1 cellular context compared by ENCODE assay signal in the genomic region with DNA sequence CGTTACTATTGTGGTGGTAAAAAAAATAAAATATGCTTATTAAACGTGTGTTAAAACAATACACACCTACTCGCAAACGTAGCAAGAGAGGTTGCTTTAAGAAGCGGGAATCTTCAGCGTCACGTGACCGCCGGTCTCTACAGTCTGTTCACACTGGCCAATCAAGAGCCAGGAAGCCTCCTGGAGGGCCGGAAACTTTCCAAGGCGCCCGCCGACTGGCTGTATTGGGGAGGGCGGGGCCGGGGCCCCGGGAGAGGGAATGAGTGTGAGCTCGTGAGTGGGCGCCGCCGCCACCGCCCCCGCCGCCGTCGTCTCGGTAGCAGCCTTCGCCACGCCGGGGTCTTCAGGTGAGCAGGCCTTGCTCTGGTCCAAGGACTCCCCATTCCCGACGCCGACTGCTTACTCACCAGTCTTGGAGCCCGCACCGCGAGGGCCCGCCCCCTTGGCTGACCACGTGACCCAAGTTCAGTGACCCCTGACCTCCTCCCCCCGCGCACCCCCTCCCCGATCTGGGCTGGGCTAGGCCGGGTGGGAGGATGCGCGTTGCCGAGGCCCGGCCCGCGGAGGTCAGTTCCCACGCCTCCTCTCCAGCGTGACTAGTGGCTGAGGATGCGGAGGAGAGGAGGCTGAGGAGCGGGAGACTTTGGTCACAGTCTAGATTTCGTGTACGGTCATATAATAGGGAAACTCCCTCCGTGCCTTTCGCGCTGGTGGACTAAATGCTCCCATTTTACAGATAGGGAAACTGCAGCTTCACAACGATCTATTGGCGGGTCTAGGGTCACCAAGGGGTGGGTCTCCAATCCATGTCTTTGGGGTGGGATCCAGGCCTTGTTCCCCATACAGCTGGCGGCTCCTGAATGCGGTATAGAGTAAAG.
TF ChIP-seq lines count a peak whose summit lies in the region.

A gene with protein sequence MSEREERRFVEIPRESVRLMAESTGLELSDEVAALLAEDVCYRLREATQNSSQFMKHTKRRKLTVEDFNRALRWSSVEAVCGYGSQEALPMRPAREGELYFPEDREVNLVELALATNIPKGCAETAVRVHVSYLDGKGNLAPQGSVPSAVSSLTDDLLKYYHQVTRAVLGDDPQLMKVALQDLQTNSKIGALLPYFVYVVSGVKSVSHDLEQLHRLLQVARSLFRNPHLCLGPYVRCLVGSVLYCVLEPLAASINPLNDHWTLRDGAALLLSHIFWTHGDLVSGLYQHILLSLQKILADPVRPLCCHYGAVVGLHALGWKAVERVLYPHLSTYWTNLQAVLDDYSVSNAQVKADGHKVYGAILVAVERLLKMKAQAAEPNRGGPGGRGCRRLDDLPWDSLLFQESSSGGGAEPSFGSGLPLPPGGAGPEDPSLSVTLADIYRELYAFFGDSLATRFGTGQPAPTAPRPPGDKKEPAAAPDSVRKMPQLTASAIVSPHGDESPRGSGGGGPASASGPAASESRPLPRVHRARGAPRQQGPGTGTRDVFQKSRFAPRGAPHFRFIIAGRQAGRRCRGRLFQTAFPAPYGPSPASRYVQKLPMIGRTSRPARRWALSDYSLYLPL (plus strand): TSS at position 253 of the 878 bp plus-strand sequence. CDS start 4,388 bp downstream, outside the sequence.

TF ChIP-seq in HepG2, 621 proteins besides CTCF, POLR2A, EP300 and RAD21 (continued from another document and continues in another):
- TF ChIP-seq, protein P1, sequence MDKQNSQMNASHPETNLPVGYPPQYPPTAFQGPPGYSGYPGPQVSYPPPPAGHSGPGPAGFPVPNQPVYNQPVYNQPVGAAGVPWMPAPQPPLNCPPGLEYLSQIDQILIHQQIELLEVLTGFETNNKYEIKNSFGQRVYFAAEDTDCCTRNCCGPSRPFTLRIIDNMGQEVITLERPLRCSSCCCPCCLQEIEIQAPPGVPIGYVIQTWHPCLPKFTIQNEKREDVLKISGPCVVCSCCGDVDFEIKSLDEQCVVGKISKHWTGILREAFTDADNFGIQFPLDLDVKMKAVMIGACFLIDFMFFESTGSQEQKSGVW (CRISPR knock-in tag; IDR thresholded peaks at IDR 0.05; ENCODE audit: borderline replicate concordance) = no peak
- TF ChIP-seq ZNF552 (CRISPR knock-in tag; IDR thresholded peaks at IDR 0.05; ENCODE audit: borderline replicate concordance) (peak; percentile 56; the same call in 1 of the 2 replicates), NFIC (IDR thresholded peaks at IDR 0.05; ENCODE audit: low read length) (no peak), KLF9 (CRISPR knock-in tag; IDR thresholded peaks at IDR 0.05; ENCODE audit: low read depth) (peak; percentile 15; the same call in 1 of the 2 replicates), NKX3-1 (CRISPR knock-in tag; IDR thresholded peaks at IDR 0.05) (0 out of 2 replicates have a peak, but pooled peaks have one; percentile 13), KDM5A (IDR thresholded peaks at IDR 0.05; ENCODE audit: borderline replicate concordance, low read length) (peak; percentile 78; the same call in 1 of the 2 replicates), ZBTB42 (CRISPR knock-in tag; IDR thresholded peaks at IDR 0.05) (no peak), SOX5 (CRISPR knock-in tag; IDR thresholded peaks at IDR 0.05; ENCODE audit: borderline replicate concordance) (no peak; the same call in none of the 2 replicates), RCOR2 (CRISPR knock-in tag; IDR thresholded peaks at IDR 0.05) (peak; percentile 27; the same call in 1 of the 2 replicates), ZNF720 (CRISPR knock-in tag; IDR thresholded peaks at IDR 0.05) (no peak), RARA (CRISPR knock-in tag; IDR thresholded peaks at IDR 0.05) (peak; percentile 42; the same call in 1 of the 2 replicates), TBP (CRISPR knock-in tag; IDR thresholded peaks at IDR 0.05) (no peak), PHF20 (CRISPR knock-in tag; IDR thresholded peaks at IDR 0.05) (peak; percentile 43; the same call in 1 of the 2 replicates), MZF1 (CRISPR knock-in tag; IDR thresholded peaks at IDR 0.05; ENCODE audit: borderline replicate concordance) (no peak), ERF (CRISPR knock-in tag; IDR thresholded peaks at IDR 0.05) (no peak; the same call in 1 of the 2 replicates), SIX1 (CRISPR knock-in tag; IDR thresholded peaks at IDR 0.05; ENCODE audit: borderline replicate concordance) (no peak), NPAS2 (CRISPR knock-in tag; IDR thresholded peaks at IDR 0.05; ENCODE audit: borderline replicate concordance) (no peak), CC2D1A (CRISPR knock-in tag; IDR thresholded peaks at IDR 0.05) (no peak), ZNF598 (CRISPR knock-in tag; IDR thresholded peaks at IDR 0.05; ENCODE audit: borderline replicate concordance) (no peak), ZNF83 (CRISPR knock-in tag; IDR thresholded peaks at IDR 0.05; ENCODE audit: borderline replicate concordance) (peak; percentile 70; the same call in 1 of the 2 replicates), ZNF569 (CRISPR knock-in tag; IDR thresholded peaks at IDR 0.05; ENCODE audit: borderline replicate concordance) (no peak), TAF15 (IDR thresholded peaks at IDR 0.05; ENCODE audit: low read depth, low read length, poor library complexity, severe bottlenecking) (no peak), ZEB1 (IDR thresholded peaks at IDR 0.05; ENCODE audit: insufficient replicate concordance, low read depth) (no peak), ZNF282 (IDR thresholded peaks at IDR 0.05; ENCODE audit: partially characterized antibody) (no peak), ZNF724P (CRISPR knock-in tag; IDR thresholded peaks at IDR 0.05; ENCODE audit: borderline replicate concordance) (no peak), ZMYM3 (CRISPR knock-in tag; IDR thresholded peaks at IDR 0.05) (peak; percentile 92), ZNF343 (CRISPR knock-in tag; IDR thresholded peaks at IDR 0.05) (0 out of 2 replicates have a peak, but pooled peaks have one; percentile 29)
- TF ChIP-seq, protein P2, sequence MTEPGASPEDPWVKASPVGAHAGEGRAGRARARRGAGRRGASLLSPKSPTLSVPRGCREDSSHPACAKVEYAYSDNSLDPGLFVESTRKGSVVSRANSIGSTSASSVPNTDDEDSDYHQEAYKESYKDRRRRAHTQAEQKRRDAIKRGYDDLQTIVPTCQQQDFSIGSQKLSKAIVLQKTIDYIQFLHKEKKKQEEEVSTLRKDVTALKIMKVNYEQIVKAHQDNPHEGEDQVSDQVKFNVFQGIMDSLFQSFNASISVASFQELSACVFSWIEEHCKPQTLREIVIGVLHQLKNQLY (CRISPR knock-in tag; IDR thresholded peaks at IDR 0.05) = peak; percentile 69; the same call in 1 of the 2 replicates
- TF ChIP-seq, protein P3, sequence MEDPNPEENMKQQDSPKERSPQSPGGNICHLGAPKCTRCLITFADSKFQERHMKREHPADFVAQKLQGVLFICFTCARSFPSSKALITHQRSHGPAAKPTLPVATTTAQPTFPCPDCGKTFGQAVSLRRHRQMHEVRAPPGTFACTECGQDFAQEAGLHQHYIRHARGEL (CRISPR knock-in tag; IDR thresholded peaks at IDR 0.05) = no peak
- TF ChIP-seq, protein P4, sequence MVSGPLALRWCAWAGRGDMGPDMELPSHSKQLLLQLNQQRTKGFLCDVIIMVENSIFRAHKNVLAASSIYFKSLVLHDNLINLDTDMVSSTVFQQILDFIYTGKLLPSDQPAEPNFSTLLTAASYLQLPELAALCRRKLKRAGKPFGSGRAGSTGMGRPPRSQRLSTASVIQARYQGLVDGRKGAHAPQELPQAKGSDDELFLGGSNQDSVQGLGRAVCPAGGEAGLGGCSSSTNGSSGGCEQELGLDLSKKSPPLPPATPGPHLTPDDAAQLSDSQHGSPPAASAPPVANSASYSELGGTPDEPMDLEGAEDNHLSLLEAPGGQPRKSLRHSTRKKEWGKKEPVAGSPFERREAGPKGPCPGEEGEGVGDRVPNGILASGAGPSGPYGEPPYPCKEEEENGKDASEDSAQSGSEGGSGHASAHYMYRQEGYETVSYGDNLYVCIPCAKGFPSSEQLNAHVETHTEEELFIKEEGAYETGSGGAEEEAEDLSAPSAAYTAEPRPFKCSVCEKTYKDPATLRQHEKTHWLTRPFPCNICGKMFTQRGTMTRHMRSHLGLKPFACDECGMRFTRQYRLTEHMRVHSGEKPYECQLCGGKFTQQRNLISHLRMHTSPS (CRISPR knock-in tag; IDR thresholded peaks at IDR 0.05; ENCODE audit: low read depth) = no peak
- TF ChIP-seq, protein P5, sequence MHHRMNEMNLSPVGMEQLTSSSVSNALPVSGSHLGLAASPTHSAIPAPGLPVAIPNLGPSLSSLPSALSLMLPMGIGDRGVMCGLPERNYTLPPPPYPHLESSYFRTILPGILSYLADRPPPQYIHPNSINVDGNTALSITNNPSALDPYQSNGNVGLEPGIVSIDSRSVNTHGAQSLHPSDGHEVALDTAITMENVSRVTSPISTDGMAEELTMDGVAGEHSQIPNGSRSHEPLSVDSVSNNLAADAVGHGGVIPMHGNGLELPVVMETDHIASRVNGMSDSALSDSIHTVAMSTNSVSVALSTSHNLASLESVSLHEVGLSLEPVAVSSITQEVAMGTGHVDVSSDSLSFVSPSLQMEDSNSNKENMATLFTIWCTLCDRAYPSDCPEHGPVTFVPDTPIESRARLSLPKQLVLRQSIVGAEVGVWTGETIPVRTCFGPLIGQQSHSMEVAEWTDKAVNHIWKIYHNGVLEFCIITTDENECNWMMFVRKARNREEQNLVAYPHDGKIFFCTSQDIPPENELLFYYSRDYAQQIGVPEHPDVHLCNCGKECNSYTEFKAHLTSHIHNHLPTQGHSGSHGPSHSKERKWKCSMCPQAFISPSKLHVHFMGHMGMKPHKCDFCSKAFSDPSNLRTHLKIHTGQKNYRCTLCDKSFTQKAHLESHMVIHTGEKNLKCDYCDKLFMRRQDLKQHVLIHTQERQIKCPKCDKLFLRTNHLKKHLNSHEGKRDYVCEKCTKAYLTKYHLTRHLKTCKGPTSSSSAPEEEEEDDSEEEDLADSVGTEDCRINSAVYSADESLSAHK (CRISPR knock-in tag; IDR thresholded peaks at IDR 0.05; ENCODE audit: borderline replicate concordance) = no peak
- TF ChIP-seq, protein P6, sequence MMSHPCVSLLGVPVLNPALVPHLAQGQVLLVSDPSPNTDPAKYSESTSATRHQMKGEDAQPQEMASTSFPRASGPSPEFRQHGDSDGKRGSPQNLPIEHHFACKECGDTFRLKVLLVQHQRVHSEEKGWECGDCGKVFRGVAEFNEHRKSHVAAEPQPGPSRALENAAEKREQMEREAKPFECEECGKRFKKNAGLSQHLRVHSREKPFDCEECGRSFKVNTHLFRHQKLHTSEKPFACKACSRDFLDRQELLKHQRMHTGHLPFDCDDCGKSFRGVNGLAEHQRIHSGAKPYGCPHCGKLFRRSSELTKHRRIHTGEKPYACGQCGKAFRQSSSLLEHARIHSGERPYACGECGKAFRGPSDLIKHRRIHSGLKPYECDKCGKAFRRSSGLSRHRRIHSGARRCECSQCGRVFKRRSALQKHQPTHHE (CRISPR knock-in tag; IDR thresholded peaks at IDR 0.05; ENCODE audit: borderline replicate concordance) = no peak
- TF ChIP-seq, protein P7, sequence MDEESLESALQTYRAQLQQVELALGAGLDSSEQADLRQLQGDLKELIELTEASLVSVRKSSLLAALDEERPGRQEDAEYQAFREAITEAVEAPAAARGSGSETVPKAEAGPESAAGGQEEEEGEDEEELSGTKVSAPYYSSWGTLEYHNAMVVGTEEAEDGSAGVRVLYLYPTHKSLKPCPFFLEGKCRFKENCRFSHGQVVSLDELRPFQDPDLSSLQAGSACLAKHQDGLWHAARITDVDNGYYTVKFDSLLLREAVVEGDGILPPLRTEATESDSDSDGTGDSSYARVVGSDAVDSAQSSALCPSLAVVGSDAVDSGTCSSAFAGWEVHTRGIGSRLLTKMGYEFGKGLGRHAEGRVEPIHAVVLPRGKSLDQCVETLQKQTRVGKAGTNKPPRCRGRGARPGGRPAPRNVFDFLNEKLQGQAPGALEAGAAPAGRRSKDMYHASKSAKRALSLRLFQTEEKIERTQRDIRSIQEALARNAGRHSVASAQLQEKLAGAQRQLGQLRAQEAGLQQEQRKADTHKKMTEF (CRISPR knock-in tag; IDR thresholded peaks at IDR 0.05) = peak; percentile 86; the same call in 1 of the 2 replicates
- TF ChIP-seq, protein P8, sequence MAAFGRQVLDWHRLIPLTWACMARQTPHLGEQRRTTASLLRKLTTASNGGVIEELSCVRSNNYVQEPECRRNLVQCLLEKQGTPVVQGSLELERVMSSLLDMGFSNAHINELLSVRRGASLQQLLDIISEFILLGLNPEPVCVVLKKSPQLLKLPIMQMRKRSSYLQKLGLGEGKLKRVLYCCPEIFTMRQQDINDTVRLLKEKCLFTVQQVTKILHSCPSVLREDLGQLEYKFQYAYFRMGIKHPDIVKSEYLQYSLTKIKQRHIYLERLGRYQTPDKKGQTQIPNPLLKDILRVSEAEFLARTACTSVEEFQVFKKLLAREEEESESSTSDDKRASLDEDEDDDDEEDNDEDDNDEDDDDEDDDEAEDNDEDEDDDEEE (CRISPR knock-in tag; IDR thresholded peaks at IDR 0.05) = no peak
- TF ChIP-seq, protein P9, sequence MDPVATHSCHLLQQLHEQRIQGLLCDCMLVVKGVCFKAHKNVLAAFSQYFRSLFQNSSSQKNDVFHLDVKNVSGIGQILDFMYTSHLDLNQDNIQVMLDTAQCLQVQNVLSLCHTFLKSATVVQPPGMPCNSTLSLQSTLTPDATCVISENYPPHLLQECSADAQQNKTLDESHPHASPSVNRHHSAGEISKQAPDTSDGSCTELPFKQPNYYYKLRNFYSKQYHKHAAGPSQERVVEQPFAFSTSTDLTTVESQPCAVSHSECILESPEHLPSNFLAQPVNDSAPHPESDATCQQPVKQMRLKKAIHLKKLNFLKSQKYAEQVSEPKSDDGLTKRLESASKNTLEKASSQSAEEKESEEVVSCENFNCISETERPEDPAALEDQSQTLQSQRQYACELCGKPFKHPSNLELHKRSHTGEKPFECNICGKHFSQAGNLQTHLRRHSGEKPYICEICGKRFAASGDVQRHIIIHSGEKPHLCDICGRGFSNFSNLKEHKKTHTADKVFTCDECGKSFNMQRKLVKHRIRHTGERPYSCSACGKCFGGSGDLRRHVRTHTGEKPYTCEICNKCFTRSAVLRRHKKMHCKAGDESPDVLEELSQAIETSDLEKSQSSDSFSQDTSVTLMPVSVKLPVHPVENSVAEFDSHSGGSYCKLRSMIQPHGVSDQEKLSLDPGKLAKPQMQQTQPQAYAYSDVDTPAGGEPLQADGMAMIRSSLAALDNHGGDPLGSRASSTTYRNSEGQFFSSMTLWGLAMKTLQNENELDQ (CRISPR knock-in tag; IDR thresholded peaks at IDR 0.05; ENCODE audit: borderline replicate concordance) = no peak
- TF ChIP-seq, protein P10, sequence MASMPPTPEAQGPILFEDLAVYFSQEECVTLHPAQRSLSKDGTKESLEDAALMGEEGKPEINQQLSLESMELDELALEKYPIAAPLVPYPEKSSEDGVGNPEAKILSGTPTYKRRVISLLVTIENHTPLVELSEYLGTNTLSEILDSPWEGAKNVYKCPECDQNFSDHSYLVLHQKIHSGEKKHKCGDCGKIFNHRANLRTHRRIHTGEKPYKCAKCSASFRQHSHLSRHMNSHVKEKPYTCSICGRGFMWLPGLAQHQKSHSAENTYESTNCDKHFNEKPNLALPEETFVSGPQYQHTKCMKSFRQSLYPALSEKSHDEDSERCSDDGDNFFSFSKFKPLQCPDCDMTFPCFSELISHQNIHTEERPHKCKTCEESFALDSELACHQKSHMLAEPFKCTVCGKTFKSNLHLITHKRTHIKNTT (CRISPR knock-in tag; IDR thresholded peaks at IDR 0.05) = no peak
